1 cellular context compared by ENCODE assay signal in the genomic region with DNA sequence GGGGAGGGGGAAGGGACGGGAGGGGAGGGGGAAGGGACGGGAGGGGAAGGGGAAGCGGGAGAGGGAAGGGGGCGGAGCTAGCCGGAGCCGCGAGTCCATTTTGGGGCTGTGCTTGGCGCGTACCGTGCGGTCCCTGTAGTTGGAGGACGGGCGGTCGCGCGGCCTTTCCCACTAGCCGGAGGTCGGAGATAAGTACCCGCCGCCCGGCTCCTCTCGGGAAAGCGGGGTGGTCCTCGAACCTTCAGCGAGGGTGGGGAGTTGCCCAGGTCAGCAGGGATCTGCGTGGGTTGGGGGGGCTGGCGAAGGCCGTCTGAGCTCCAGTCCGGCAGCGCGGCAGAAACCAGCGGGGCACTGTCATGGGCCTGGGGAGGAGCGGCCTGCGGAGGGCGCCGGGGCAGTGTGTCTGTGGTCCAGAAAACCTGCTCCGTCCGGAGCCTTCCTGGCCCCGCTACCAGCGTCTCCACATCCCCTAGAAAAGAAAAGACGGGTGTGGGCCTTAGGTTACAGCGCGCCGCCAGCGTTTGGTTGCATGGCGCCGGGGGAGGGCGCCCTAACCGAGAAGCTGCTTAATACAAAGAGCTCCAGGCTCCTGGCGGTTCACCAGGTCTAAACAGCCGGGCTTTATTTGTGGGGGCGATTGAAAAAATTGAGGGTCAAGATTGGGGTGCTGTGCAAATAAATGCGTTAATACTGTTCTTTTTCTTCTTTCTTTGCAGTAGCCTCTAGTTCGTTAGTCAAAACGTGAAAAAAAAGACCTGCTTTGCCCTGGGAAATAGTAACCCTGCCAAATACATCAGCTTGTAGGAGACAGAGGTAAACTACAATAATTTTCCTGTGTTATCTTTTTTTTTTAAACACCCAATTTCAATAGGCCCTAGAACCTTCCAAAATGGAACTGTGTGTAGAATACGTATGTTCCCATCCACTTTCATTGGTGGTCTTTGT.
A peak's percentile ranks its signal among the peaks of the same experiment; 100 is the strongest.
TF ChIP-seq lines count a peak whose summit lies in the region.

TRIM13 (plus strand) TSS at position 92 of the 945 bp plus-strand sequence. CDS start 14,899 bp downstream, outside the sequence.

TF ChIP-seq in HepG2, 621 proteins besides CTCF, POLR2A, EP300 and RAD21 (continued from another document and continues in another):
- peak; percentile 50; the same call in 1 of the 2 replicates for TF ChIP-seq THAP9 (CRISPR knock-in tag; IDR thresholded peaks at IDR 0.05; ENCODE audit: borderline replicate concordance)
- no peak for TF ChIP-seq ZFP37 (CRISPR knock-in tag; IDR thresholded peaks at IDR 0.05; ENCODE audit: borderline replicate concordance)
- no peak for TF ChIP-seq SPEN (CRISPR knock-in tag; IDR thresholded peaks at IDR 0.05; ENCODE audit: low read depth)
- peak; percentile 89 for TF ChIP-seq ZFY (CRISPR knock-in tag; IDR thresholded peaks at IDR 0.05)
- TF ChIP-seq ZNF264 (CRISPR knock-in tag; IDR thresholded peaks at IDR 0.05) = no peak; the same call in 1 of the 2 replicates
- 0 out of 2 replicates have a peak, but pooled peaks have one; percentile 2 for TF ChIP-seq ZSCAN29 (CRISPR knock-in tag; conservative IDR thresholded peaks at IDR 0.05)
- TF ChIP-seq HOXD1 (CRISPR knock-in tag; IDR thresholded peaks at IDR 0.05) = no peak; the same call in 1 of the 2 replicates
- TF ChIP-seq MLLT10 (CRISPR knock-in tag; IDR thresholded peaks at IDR 0.05) = no peak
- TF ChIP-seq, protein P1, sequence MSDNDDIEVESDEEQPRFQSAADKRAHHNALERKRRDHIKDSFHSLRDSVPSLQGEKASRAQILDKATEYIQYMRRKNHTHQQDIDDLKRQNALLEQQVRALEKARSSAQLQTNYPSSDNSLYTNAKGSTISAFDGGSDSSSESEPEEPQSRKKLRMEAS (IDR thresholded peaks at IDR 0.05) = no peak; the same call in 1 of the 2 replicates
- TF ChIP-seq, protein P2, sequence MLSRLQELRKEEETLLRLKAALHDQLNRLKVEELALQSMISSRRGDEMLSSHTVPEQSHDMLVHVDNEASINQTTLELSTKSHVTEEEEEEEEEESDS (CRISPR knock-in tag; IDR thresholded peaks at IDR 0.05; ENCODE audit: borderline replicate concordance) = 0 out of 2 replicates have a peak, but pooled peaks have one; percentile 29
- TF ChIP-seq MBD4 (IDR thresholded peaks at IDR 0.05; ENCODE audit: borderline replicate concordance, low read length) = no peak
- no peak for TF ChIP-seq ELF3 (CRISPR knock-in tag; IDR thresholded peaks at IDR 0.05)
- TF ChIP-seq IRF2 (CRISPR knock-in tag; IDR thresholded peaks at IDR 0.05) = no peak
- TF ChIP-seq U2AF2 (IDR thresholded peaks at IDR 0.05; ENCODE audit: low read depth, low read length) = 0 out of 2 replicates have a peak, but pooled peaks have one; percentile 34
- no peak for TF ChIP-seq NR1H2 (CRISPR knock-in tag; IDR thresholded peaks at IDR 0.05; ENCODE audit: borderline replicate concordance, low read depth)
- TF ChIP-seq TGIF2 (CRISPR knock-in tag; IDR thresholded peaks at IDR 0.05) = no peak
- TF ChIP-seq, protein P3, sequence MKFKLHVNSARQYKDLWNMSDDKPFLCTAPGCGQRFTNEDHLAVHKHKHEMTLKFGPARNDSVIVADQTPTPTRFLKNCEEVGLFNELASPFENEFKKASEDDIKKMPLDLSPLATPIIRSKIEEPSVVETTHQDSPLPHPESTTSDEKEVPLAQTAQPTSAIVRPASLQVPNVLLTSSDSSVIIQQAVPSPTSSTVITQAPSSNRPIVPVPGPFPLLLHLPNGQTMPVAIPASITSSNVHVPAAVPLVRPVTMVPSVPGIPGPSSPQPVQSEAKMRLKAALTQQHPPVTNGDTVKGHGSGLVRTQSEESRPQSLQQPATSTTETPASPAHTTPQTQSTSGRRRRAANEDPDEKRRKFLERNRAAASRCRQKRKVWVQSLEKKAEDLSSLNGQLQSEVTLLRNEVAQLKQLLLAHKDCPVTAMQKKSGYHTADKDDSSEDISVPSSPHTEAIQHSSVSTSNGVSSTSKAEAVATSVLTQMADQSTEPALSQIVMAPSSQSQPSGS (CRISPR knock-in tag; IDR thresholded peaks at IDR 0.05) = no peak
- TF ChIP-seq, protein P4, sequence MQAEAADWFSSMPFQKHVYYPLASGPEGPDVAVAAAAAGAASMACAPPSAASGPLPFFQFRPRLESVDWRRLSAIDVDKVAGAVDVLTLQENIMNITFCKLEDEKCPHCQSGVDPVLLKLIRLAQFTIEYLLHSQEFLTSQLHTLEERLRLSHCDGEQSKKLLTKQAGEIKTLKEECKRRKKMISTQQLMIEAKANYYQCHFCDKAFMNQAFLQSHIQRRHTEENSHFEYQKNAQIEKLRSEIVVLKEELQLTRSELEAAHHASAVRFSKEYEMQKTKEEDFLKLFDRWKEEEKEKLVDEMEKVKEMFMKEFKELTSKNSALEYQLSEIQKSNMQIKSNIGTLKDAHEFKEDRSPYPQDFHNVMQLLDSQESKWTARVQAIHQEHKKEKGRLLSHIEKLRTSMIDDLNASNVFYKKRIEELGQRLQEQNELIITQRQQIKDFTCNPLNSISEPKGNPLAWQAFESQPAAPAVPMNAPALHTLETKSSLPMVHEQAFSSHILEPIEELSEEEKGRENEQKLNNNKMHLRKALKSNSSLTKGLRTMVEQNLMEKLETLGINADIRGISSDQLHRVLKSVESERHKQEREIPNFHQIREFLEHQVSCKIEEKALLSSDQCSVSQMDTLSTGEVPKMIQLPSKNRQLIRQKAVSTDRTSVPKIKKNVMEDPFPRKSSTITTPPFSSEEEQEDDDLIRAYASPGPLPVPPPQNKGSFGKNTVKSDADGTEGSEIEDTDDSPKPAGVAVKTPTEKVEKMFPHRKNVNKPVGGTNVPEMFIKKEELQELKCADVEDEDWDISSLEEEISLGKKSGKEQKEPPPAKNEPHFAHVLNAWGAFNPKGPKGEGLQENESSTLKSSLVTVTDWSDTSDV (CRISPR knock-in tag; IDR thresholded peaks at IDR 0.05) = no peak
- peak; percentile 54 for TF ChIP-seq ZNF883 (CRISPR knock-in tag; IDR thresholded peaks at IDR 0.05; ENCODE audit: not compliant biosample characterization)
- TF ChIP-seq ZNF101 (CRISPR knock-in tag; IDR thresholded peaks at IDR 0.05; ENCODE audit: borderline replicate concordance, low read depth) = no peak
- TF ChIP-seq POLR2AphosphoS5 (IDR thresholded peaks at IDR 0.05; ENCODE audit: low read depth, low read length) = peak; percentile 79
- no peak for TF ChIP-seq ZNF17 (CRISPR knock-in tag; IDR thresholded peaks at IDR 0.05)
- no peak for TF ChIP-seq ZNF781 (CRISPR knock-in tag; IDR thresholded peaks at IDR 0.05; ENCODE audit: borderline replicate concordance, not compliant biosample characterization)
- TF ChIP-seq ZNF580 (CRISPR knock-in tag; IDR thresholded peaks at IDR 0.05; ENCODE audit: borderline replicate concordance, low read depth) = 0 out of 2 replicates have a peak, but pooled peaks have one; percentile 44
- TF ChIP-seq, protein P5, sequence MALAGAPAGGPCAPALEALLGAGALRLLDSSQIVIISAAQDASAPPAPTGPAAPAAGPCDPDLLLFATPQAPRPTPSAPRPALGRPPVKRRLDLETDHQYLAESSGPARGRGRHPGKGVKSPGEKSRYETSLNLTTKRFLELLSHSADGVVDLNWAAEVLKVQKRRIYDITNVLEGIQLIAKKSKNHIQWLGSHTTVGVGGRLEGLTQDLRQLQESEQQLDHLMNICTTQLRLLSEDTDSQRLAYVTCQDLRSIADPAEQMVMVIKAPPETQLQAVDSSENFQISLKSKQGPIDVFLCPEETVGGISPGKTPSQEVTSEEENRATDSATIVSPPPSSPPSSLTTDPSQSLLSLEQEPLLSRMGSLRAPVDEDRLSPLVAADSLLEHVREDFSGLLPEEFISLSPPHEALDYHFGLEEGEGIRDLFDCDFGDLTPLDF (CRISPR knock-in tag; IDR thresholded peaks at IDR 0.05) = peak; percentile 48; the same call in 1 of the 2 replicates
- TF ChIP-seq, protein P6, sequence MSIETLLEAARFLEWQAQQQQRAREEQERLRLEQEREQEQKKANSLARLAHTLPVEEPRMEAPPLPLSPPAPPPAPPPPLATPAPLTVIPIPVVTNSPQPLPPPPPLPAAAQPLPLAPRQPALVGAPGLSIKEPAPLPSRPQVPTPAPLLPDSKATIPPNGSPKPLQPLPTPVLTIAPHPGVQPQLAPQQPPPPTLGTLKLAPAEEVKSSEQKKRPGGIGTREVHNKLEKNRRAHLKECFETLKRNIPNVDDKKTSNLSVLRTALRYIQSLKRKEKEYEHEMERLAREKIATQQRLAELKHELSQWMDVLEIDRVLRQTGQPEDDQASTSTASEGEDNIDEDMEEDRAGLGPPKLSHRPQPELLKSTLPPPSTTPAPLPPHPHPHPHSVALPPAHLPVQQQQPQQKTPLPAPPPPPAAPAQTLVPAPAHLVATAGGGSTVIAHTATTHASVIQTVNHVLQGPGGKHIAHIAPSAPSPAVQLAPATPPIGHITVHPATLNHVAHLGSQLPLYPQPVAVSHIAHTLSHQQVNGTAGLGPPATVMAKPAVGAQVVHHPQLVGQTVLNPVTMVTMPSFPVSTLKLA (IDR thresholded peaks at IDR 0.05) = no peak
- TF ChIP-seq ZNF44 (CRISPR knock-in tag; IDR thresholded peaks at IDR 0.05) = no peak
- TF ChIP-seq ZKSCAN1 (IDR thresholded peaks at IDR 0.05; ENCODE audit: low read length) = no peak
- TF ChIP-seq CHD2 (IDR thresholded peaks at IDR 0.05; ENCODE audit: low read depth, low read length) = no peak
- no peak for TF ChIP-seq ZSCAN22 (CRISPR knock-in tag; IDR thresholded peaks at IDR 0.05)
- TF ChIP-seq, protein P7, sequence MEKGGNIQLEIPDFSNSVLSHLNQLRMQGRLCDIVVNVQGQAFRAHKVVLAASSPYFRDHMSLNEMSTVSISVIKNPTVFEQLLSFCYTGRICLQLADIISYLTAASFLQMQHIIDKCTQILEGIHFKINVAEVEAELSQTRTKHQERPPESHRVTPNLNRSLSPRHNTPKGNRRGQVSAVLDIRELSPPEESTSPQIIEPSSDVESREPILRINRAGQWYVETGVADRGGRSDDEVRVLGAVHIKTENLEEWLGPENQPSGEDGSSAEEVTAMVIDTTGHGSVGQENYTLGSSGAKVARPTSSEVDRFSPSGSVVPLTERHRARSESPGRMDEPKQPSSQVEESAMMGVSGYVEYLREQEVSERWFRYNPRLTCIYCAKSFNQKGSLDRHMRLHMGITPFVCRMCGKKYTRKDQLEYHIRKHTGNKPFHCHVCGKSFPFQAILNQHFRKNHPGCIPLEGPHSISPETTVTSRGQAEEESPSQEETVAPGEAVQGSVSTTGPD (CRISPR knock-in tag; IDR thresholded peaks at IDR 0.05) = no peak
- no peak for TF ChIP-seq ZIK1 (CRISPR knock-in tag; IDR thresholded peaks at IDR 0.05; ENCODE audit: borderline replicate concordance, low read depth)
- TF ChIP-seq ZNF331 (CRISPR knock-in tag; IDR thresholded peaks at IDR 0.05) = no peak
- TF ChIP-seq, protein P8, sequence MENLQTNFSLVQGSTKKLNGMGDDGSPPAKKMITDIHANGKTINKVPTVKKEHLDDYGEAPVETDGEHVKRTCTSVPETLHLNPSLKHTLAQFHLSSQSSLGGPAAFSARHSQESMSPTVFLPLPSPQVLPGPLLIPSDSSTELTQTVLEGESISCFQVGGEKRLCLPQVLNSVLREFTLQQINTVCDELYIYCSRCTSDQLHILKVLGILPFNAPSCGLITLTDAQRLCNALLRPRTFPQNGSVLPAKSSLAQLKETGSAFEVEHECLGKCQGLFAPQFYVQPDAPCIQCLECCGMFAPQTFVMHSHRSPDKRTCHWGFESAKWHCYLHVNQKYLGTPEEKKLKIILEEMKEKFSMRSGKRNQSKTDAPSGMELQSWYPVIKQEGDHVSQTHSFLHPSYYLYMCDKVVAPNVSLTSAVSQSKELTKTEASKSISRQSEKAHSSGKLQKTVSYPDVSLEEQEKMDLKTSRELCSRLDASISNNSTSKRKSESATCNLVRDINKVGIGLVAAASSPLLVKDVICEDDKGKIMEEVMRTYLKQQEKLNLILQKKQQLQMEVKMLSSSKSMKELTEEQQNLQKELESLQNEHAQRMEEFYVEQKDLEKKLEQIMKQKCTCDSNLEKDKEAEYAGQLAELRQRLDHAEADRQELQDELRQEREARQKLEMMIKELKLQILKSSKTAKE (CRISPR knock-in tag; IDR thresholded peaks at IDR 0.05; ENCODE audit: borderline replicate concordance) = no peak
- TF ChIP-seq MIER3 (CRISPR knock-in tag; IDR thresholded peaks at IDR 0.05; ENCODE audit: borderline replicate concordance) = no peak
- TF ChIP-seq CREM (IDR thresholded peaks at IDR 0.05) = no peak
- TF ChIP-seq CREM (CRISPR knock-in tag; IDR thresholded peaks at IDR 0.05) = no peak
- no peak for TF ChIP-seq ZNF563 (CRISPR knock-in tag; IDR thresholded peaks at IDR 0.05)
- no peak for TF ChIP-seq SAFB2 (CRISPR knock-in tag; IDR thresholded peaks at IDR 0.05; ENCODE audit: borderline replicate concordance, low read depth)
- TF ChIP-seq, protein P9, sequence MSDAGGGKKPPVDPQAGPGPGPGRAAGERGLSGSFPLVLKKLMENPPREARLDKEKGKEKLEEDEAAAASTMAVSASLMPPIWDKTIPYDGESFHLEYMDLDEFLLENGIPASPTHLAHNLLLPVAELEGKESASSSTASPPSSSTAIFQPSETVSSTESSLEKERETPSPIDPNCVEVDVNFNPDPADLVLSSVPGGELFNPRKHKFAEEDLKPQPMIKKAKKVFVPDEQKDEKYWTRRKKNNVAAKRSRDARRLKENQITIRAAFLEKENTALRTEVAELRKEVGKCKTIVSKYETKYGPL (CRISPR knock-in tag; IDR thresholded peaks at IDR 0.05) = no peak
- no peak for TF ChIP-seq SMARCC2 (IDR thresholded peaks at IDR 0.05)
- TF ChIP-seq ZNF512 (CRISPR knock-in tag; IDR thresholded peaks at IDR 0.05) = no peak
